Comparison of ENCODE assay signal across 1 cellular context in the genomic region with DNA sequence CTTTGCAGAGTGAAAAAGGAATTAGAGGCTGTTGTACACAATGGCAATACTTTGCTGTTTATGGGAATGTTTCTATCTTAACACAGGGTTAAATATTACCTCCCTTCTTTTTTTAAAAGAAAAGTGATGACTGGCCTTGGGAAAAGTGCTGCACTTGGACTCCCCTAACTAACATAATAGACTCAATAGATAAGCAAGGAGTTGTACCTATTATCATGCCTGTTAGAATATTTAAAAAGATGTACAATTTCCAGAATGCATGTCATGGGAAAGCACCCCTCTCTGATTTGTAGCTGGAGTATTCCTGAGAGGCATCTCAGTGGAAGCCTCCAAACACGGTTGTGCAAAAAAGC.
TF ChIP-seq lines count a peak whose summit lies in the region.

No MANE protein-coding gene starts in this region.

TF ChIP-seq in IMR-90, 13 proteins besides CTCF, POLR2A, EP300 and RAD21 (continued from another document):
- TF ChIP-seq MAZ (IDR thresholded peaks at IDR 0.05; ENCODE audit: borderline replicate concordance, low read depth, low read length) (no peak), MXI1 (IDR thresholded peaks at IDR 0.05; ENCODE audit: borderline replicate concordance, low read depth, low read length) (no peak), MAFK (IDR thresholded peaks at IDR 0.05; ENCODE audit: low read depth, low read length) (no peak), SMC3 (IDR thresholded peaks at IDR 0.05; ENCODE audit: low read depth, low read length) (no peak), BHLHE40 (IDR thresholded peaks at IDR 0.05; ENCODE audit: low read depth, low read length) (no peak), RFX5 (IDR thresholded peaks at IDR 0.05; ENCODE audit: low read depth, low read length) (no peak), NFE2L2 (IDR thresholded peaks at IDR 0.05; ENCODE audit: low read depth, low read length) (no peak)
- TF ChIP-seq, protein P1, sequence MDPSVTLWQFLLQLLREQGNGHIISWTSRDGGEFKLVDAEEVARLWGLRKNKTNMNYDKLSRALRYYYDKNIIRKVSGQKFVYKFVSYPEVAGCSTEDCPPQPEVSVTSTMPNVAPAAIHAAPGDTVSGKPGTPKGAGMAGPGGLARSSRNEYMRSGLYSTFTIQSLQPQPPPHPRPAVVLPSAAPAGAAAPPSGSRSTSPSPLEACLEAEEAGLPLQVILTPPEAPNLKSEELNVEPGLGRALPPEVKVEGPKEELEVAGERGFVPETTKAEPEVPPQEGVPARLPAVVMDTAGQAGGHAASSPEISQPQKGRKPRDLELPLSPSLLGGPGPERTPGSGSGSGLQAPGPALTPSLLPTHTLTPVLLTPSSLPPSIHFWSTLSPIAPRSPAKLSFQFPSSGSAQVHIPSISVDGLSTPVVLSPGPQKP (IDR thresholded peaks at IDR 0.05; ENCODE audit: borderline replicate concordance, low read depth, low read length) = no peak
